Comparison of ENCODE assay signal across 8 cellular contexts in the genomic region with DNA sequence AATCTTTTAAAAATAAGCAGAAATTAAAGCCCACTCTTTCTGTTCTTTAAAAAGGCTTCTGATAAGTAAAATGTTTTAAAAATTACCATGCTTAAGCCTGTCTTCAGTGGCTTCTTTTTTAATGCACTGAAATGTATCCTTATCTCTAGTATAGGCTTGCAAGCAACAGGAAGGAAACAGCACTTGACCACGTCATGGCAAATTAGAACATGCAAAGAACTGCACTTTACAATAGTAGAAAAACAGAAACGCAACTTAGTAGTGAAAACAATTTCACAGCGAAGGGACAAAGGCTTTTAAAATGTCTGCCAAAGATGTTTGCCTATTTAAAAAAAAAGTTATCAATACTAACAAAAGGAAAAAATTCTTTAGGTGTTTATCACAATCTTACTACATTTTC. TPM values are rescaled to one million over a fixed set of nuclear protein-coding genes. Genes with fewer than 3 reads are reported as not detected.
DNase-seq lines count a peak whose midpoint lies in the region; ATAC-seq and TF ChIP-seq lines count a peak whose summit lies in the region.

No MANE protein-coding gene starts in this region.

- intact Hi-C loops in Right ventricle myocardium superior (cut with DNase I): no loop called here
- intact Hi-C loops in Calu3 (cut with micrococcal nuclease; ENCODE audit: unreplicated experiment): no loop called here

- H3K9me3 Mint-ChIP-seq in activated T-cell treated with anti-CD3 and anti-CD28 coated beads, Interleukin-2, amount 50 U/mL, for 72 hours: no peaks in the 10 kb centered on the region
- H3K9me3 Mint-ChIP-seq in Calu3 (ENCODE audit: low read depth, unreplicated experiment): no peaks in the 10 kb centered on the region

- no peaks in the 10 kb centered on the region for H3K27me3 ChIP-seq in GM06990 (replicated peaks; ENCODE audit: control insufficient read depth, insufficient read depth, low read length)

- no TSS peak for BruUV-seq in Calu3 (replicated peaks; lab: Mats Ljungman, UMichigan)

- no peaks in the 10 kb centered on the region for H3K27me3 Mint-ChIP-seq in activated T-cell treated with anti-CD3 and anti-CD28 coated beads, Interleukin-2, amount 50 U/mL, for 72 hours (ENCODE audit: low read depth)
- no peaks in the 10 kb centered on the region for H3K27me3 Mint-ChIP-seq in Calu3 (ENCODE audit: unreplicated experiment)

- peak overlapping the region; percentile 87 to 90 for H3K4me3 Mint-ChIP-seq in activated T-cell treated with anti-CD3 and anti-CD28 coated beads, Interleukin-2, amount 50 U/mL, for 72 hours
- H3K4me3 Mint-ChIP-seq in Calu3 (ENCODE audit: low read depth, unreplicated experiment): no peak overlapping the region

- peak overlapping the region; percentile 100 for H3K27ac Mint-ChIP-seq in activated T-cell treated with anti-CD3 and anti-CD28 coated beads, Interleukin-2, amount 50 U/mL, for 72 hours
- H3K27ac Mint-ChIP-seq in Calu3 (ENCODE audit: unreplicated experiment): no peak overlapping the region

- CTCF ChIA-PET in Calu3 (lab: Charles Lee): no interaction called here

- H3K4me3 ChIP-seq in GM06990 (replicated peaks; ENCODE audit: low read depth, low read length): peak overlapping the region; percentile 73

- TF ChIP-seq CTCF in GM06990 (IDR thresholded peaks at IDR 0.05; ENCODE audit: insufficient read depth, low read length, poor library complexity, severe bottlenecking): no peak
- no peak for TF ChIP-seq CTCF in Calu3 (IDR thresholded peaks at IDR 0.05; ENCODE audit: unreplicated experiment)

- peaks cover 62% of the 10 kb centered on the region for H3K4me1 Mint-ChIP-seq in activated T-cell treated with anti-CD3 and anti-CD28 coated beads, Interleukin-2, amount 50 U/mL, for 72 hours (ENCODE audit: low read depth)
- H3K4me1 Mint-ChIP-seq in Calu3 (ENCODE audit: low read depth, unreplicated experiment): peaks cover 32% of the 10 kb centered on the region

- peak; percentile 69 for DNase-seq in GM06990 (ENCODE audit: extremely low read depth, insufficient read length)
- peak; percentile 62 to 63 for DNase-seq in Kasumi-1 (lab: John Stamatoyannopoulos, UW)
- DNase-seq in activated T-cell treated with anti-CD3 and anti-CD28 coated beads, Interleukin-2, amount 50 U/mL, for 72 hours: peak; percentile 58 to 61
- no peak for DNase-seq in Right ventricle myocardium superior
- peak; percentile 64 for DNase-seq in stimulated activated CD4-positive, alpha-beta T cell treated with anti-CD3 and anti-CD28 coated beads, Interleukin-2, amount 100 ng/mL, for 4 hours (ENCODE audit: low read depth)
- DNase-seq in SHP77 treated with DMSO at 0.1 percent for 48 hours (lab: John Stamatoyannopoulos, UW): no peak
- no peak for DNase-seq in Calu3

- H3K36me3 Mint-ChIP-seq in activated T-cell treated with anti-CD3 and anti-CD28 coated beads, Interleukin-2, amount 50 U/mL, for 72 hours (ENCODE audit: insufficient read depth in 2 of 2): peaks cover 16 to 26% of the 10 kb centered on the region in 2 donors
- H3K36me3 Mint-ChIP-seq in Calu3 (ENCODE audit: insufficient read depth, unreplicated experiment): peaks cover 8% of the 10 kb centered on the region

- H3K36me3 ChIP-seq in GM06990 (ENCODE audit: control insufficient read depth, insufficient read depth, low read length): no peaks in the 10 kb centered on the region

- ATAC-seq in GM21515 (IDR thresholded peaks at IDR 0.05; ENCODE audit: unreplicated experiment) (peak; percentile 56), Right ventricle myocardium superior (ENCODE audit: poor library complexity) (peak; percentile 71)
- peak; percentile 70 to 80 for ATAC-seq in activated T-cell treated with anti-CD3 and anti-CD28 coated beads, Interleukin-2, amount 50 U/mL, for 72 hours (replicated peaks in 1 of 2)

RNA-seq across cellular contexts. Expression of a gene that starts 36.3 kb away (rescaled TPM):
- 100 to 1,000 TPM; 106 to 117 TPM for total RNA-seq in activated T-cell treated with anti-CD3 and anti-CD28 coated beads, Interleukin-2, amount 50 U/mL, for 72 hours
- 33.9 TPM for total RNA-seq in Right ventricle myocardium superior
- 63.4 and 63.5 TPM in 2 replicates for total RNA-seq in Calu3 (2022)

Comparison
In these comparisons a context has a peak if more than half of its experiments do, and no peak if none do; other contexts are left out.
1. DNase-seq: peak in GM06990 (single experiment), Kasumi-1 (2 of 2), activated T-cell treated with anti-CD3 and anti-CD28 coated beads, Interleukin-2, amount 50 U/mL, for 72 hours (2 of 2) and stimulated activated CD4-positive, alpha-beta T cell treated with anti-CD3 and anti-CD28 coated beads, Interleukin-2, amount 100 ng/mL, for 4 hours (single experiment); none in Right ventricle myocardium superior (single experiment), SHP77 treated with DMSO at 0.1 percent for 48 hours (single experiment) and Calu3 (single experiment).
2. Peak in every context shown above with its lines, with median percentiles within 50 percentile points of each other: ATAC-seq.